10 cellular contexts compared by ENCODE assay signal in genomic region chr11:34977039-34977906, GRCh38.
A peak's percentile ranks its signal among the peaks of the same experiment; 100 is the strongest.
DNase-seq lines count a peak whose midpoint lies in the region; ATAC-seq and TF ChIP-seq lines count a peak whose summit lies in the region.
"Had no signal": no experiment of that assay in that cellular context is flagged by ENCODE, and none has a peak within 500 bp of the region (broad histone marks: within the 10 kb centered on the region; RNA-seq: fewer than 3 reads in every experiment).

No MANE protein-coding gene starts in this region.

- H3K9me3 ChIP-seq in fibroblast of lung (ENCODE audit: control insufficient read depth, insufficient read depth, low read depth, low read length) (no peaks in the 10 kb centered on the region), skeletal muscle satellite cell (replicated peaks; ENCODE audit: low read length) (no peaks in the 10 kb centered on the region)

- ATAC-seq in HG02759 (IDR thresholded peaks at IDR 0.05; ENCODE audit: unreplicated experiment): no peak

- peaks cover 12% of the 10 kb centered on the region for H3K79me2 ChIP-seq in fibroblast of lung (ENCODE audit: control insufficient read depth, insufficient read depth, low read length)

- H3K27ac ChIP-seq in RWPE1 (no peak overlapping the region), fibroblast of lung (ENCODE audit: insufficient read depth, low read length) (peak overlapping the region; percentile 54)

- DNase-seq in HFF-Myc (ENCODE audit: extremely low read depth, low read depth) (peak; percentile 90), RWPE1 (ENCODE audit: low spot score) (peak; percentile 72), fibroblast of lung (ENCODE audit: low read depth in 2 of 2) (peak; percentile 89), activated gamma-delta T cell (lab: John Stamatoyannopoulos, UW) (no peak)
- DNase-seq in stimulated activated CD4-positive, alpha-beta T cell treated with anti-CD3 and anti-CD28 coated beads, Interleukin-2, amount 100 ng/mL, for 48 hours: no peak
- DNase-seq: activated CD4-positive, CD25-positive, alpha-beta regulatory T cell treated with anti-CD3 and anti-CD28 coated beads, Interleukin-2, amount 50 U/mL, for 72 hours; activated naive CD8-positive, alpha-beta T cell treated with anti-CD3 and anti-CD28 coated beads, Interleukin-2, amount 10 ng/mL, durations not matched to agents 7 days and 5 days; NCI-H524 had no signal

- H3K36me3 ChIP-seq in fibroblast of lung (ENCODE audit: control insufficient read depth, insufficient read depth, low read length) (peaks cover 3% of the 10 kb centered on the region), skeletal muscle satellite cell (ENCODE audit: insufficient read depth, low read length) (peaks cover 18% of the 10 kb centered on the region)

- H3K4me2 ChIP-seq in fibroblast of lung (ENCODE audit: extremely low read depth, insufficient read depth, low read length) (peak overlapping the region; percentile 56), skeletal muscle satellite cell (ENCODE audit: low read length) (peak overlapping the region; percentile 72)

- TF ChIP-seq CTCF in HFF-Myc (IDR thresholded peaks at IDR 0.05; ENCODE audit: low read depth, low read length, missing control alignments) (no peak), RWPE1 (conservative IDR thresholded peaks at IDR 0.05; ENCODE audit: low read depth) (no peak), fibroblast of lung (conservative IDR thresholded peaks at IDR 0.05 in 1 of 2, IDR thresholded peaks at IDR 0.05 in 1 of 2; ENCODE audit: low read depth in 1 of 2, low read length in 2 of 2) (no peak)

- H3K4me3 ChIP-seq in HFF-Myc (replicated peaks; ENCODE audit: low read depth, low read length) (no peak overlapping the region), fibroblast of lung (replicated peaks in 1 of 4; ENCODE audit: control extremely low read depth in 1 of 4, insufficient read depth in 1 of 4, low read depth in 3 of 4, low read length in 4 of 4) (peak overlapping the region in 1 of 4 experiments; percentile 15), skeletal muscle satellite cell (ENCODE audit: low read length) (peak overlapping the region; percentile 16)

- H2AFZ ChIP-seq in fibroblast of lung (ENCODE audit: low read length): no peak overlapping the region

- H3K27me3 ChIP-seq in fibroblast of lung (ENCODE audit: control insufficient read depth, insufficient read depth, low read length): no peaks in the 10 kb centered on the region
- no peaks in the 10 kb centered on the region for H3K27me3 ChIP-seq in skeletal muscle satellite cell (ENCODE audit: control insufficient read depth, insufficient read depth, low read length)

- CTCF ChIA-PET in RWPE1 (lab: Yijun Ruan, JAX): no interaction called here

- H3K9ac ChIP-seq in fibroblast of lung (ENCODE audit: insufficient read depth, low read length) (no peak overlapping the region), skeletal muscle satellite cell (ENCODE audit: low read depth, low read length) (peak overlapping the region; percentile 73)

- H3K4me1 ChIP-seq in fibroblast of lung (ENCODE audit: control insufficient read depth, extremely low read depth, insufficient read depth, low read length) (peaks cover 31% of the 10 kb centered on the region), skeletal muscle satellite cell (ENCODE audit: control insufficient read depth, insufficient read depth, low read length) (peaks cover 46% of the 10 kb centered on the region)

- POLR2A ChIA-PET in RWPE1 (lab: Yijun Ruan, JAX; ENCODE audit: low non-redundant PET): no interaction called here

- no peaks in the 10 kb centered on the region for H4K20me1 ChIP-seq in fibroblast of lung (ENCODE audit: control insufficient read depth, extremely low read depth, insufficient read depth, low read length)

Comparison
In these comparisons a context has a peak if more than half of its experiments do, and no peak if none do; other contexts are left out.
1. DNase-seq: peak in HFF-Myc (single experiment), RWPE1 (single experiment) and fibroblast of lung (2 of 2); none in stimulated activated CD4-positive, alpha-beta T cell treated with anti-CD3 and anti-CD28 coated beads, Interleukin-2, amount 100 ng/mL, for 48 hours (0 of 2) and activated gamma-delta T cell (single experiment).